ENCODE assay signal across 22 cellular contexts in the genomic region with DNA sequence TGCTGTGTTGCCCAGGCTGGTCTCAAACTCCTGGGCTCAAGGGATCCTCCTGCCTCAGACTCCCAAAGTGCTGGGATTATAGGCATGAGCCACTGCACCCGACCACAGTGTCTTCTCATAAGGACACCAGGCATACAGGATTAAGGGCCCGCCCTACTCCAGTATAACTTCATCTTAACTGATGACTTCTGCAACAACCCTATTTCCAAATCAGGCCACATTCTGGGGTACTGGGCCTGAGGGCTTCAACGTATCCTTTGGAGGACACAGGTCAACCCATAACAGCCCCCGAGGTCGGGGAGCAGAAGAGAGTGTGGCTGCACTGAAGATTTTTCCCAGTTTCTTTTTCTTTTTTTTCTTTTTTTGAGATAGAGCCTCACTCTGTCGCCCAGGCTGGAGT. TPM values are rescaled to one million over a fixed set of nuclear protein-coding genes. Genes with fewer than 3 reads are reported as not detected.
DNase-seq lines count a peak whose midpoint lies in the region; TF ChIP-seq lines count a peak whose summit lies in the region.
"Had no signal": no experiment of that assay in that cellular context is flagged by ENCODE, and none has a peak within 500 bp of the region (broad histone marks: within the 10 kb centered on the region; RNA-seq: fewer than 3 reads in every experiment).

No MANE protein-coding gene starts in this region.

- peak; percentile 2 for DNase-seq in stimulated activated CD4-positive, alpha-beta T cell treated with anti-CD3 and anti-CD28 coated beads, Interleukin-4, amount 100 ng/mL, for 24 hours
- DNase-seq in stimulated activated CD4-positive, alpha-beta T cell treated with anti-CD3 and anti-CD28 coated beads, Interleukin-12 subunit alpha, Interleukin-12 subunit beta, amount 100 ng/mL, for 4 hours, result no peak
- DNase-seq in colonic mucosa, result peak; percentile 4
- peak; percentile 49 for DNase-seq in osteocyte (ENCODE audit: extremely low spot score, unreplicated experiment)
- DNase-seq in spleen, result no peak
- DNase-seq in HEK293T (ENCODE audit: extremely low spot score), result no peak
- DNase-seq in effector memory CD4-positive, alpha-beta T cell, result no peak
- DNase-seq: ACHN, DMS79 treated with DMSO at 0.1 percent for 48 hours, HCEC 1CT, Kasumi-1, MG63, NCI-H1048, NCI-H1436, NCI-H1930, NCI-H226, NCI-H524 treated with DMSO at 0.1 percent for 48 hours, SHP77 treated with DMSO at 0.1 percent for 48 hours had no signal

- intact Hi-C loops in colonic mucosa (cut with DNase I), result no loop called here
- intact Hi-C loops in spleen (cut with DNase I; ENCODE audit: low total_unique reads), result no loop called here

- H3K9me3 Mint-ChIP-seq in osteocyte (ENCODE audit: unreplicated experiment), result no peaks in the 10 kb centered on the region
- H3K9me3 Mint-ChIP-seq: IgD-negative memory B cell had no signal

- H3K4me1 ChIP-seq in colonic mucosa (no peaks in the 10 kb centered on the region), spleen (peaks cover 6 to 46% (median 43%) of the 10 kb centered on the region in 6 donors)
- peaks cover 46% of the 10 kb centered on the region for H3K4me1 ChIP-seq in effector memory CD4-positive, alpha-beta T cell (ENCODE audit: control insufficient read depth, insufficient read depth, low read length, poor library complexity, severe bottlenecking)

- no peak for TF ChIP-seq POLR2A in spleen (IDR thresholded peaks at IDR 0.05)

- no peak overlapping the region for H3K4me3 Mint-ChIP-seq in osteocyte (ENCODE audit: unreplicated experiment)
- H3K4me3 Mint-ChIP-seq: IgD-negative memory B cell had no signal

- H3K4me3 ChIP-seq in colonic mucosa (no peak overlapping the region), spleen (no peak overlapping the region)
- no peak overlapping the region for H3K4me3 ChIP-seq in effector memory CD4-positive, alpha-beta T cell (ENCODE audit: insufficient read depth, low read depth, low read length, poor library complexity, severe bottlenecking)
- H3K4me3 ChIP-seq: MG63 had no signal

- no peak overlapping the region for H3K27ac Mint-ChIP-seq in osteocyte (ENCODE audit: unreplicated experiment)

- no peaks in the 10 kb centered on the region for H3K36me3 Mint-ChIP-seq in osteocyte (ENCODE audit: unreplicated experiment)
- H3K36me3 Mint-ChIP-seq: IgD-negative memory B cell had no signal

- H3K9me3 ChIP-seq in colonic mucosa (no peaks in the 10 kb centered on the region), spleen (no peaks in the 10 kb centered on the region)
- H3K9me3 ChIP-seq in effector memory CD4-positive, alpha-beta T cell (ENCODE audit: control insufficient read depth, low read length), result no peaks in the 10 kb centered on the region
- H3K9me3 ChIP-seq: MG63 had no signal

- no peak overlapping the region for H3K9ac ChIP-seq in colonic mucosa (ENCODE audit: low read depth in 2 of 2, low read length in 2 of 2)

- POLR2A ChIA-PET in HEK293T (lab: Yijun Ruan, JAX), result no interaction called here

- 84 to 95% (median 89%) methylated on average over 6 of the region's 6 CpGs for WGBS in spleen, 5 donors

- CTCF ChIA-PET in HEK293T (lab: Yijun Ruan, JAX), result no interaction called here

- H3K27me3 ChIP-seq in colonic mucosa (no peaks in the 10 kb centered on the region), spleen (replicated peaks in 1 of 7) (no peaks in the 10 kb centered on the region)
- no peaks in the 10 kb centered on the region for H3K27me3 ChIP-seq in effector memory CD4-positive, alpha-beta T cell (replicated peaks; ENCODE audit: control insufficient read depth, insufficient read depth, low read length, poor library complexity, severe bottlenecking)
- H3K27me3 ChIP-seq: MG63 had no signal

- no peaks in the 10 kb centered on the region for H3K4me1 Mint-ChIP-seq in osteocyte (ENCODE audit: unreplicated experiment)

- TF ChIP-seq CTCF in colonic mucosa (IDR thresholded peaks at IDR 0.05), result no peak
- no peak for TF ChIP-seq CTCF in osteocyte (IDR thresholded peaks at IDR 0.05)
- no peak for TF ChIP-seq CTCF in spleen (IDR thresholded peaks at IDR 0.05 in 8 of 11, conservative IDR thresholded peaks at IDR 0.05 in 3 of 11)

- peaks cover 9% of the 10 kb centered on the region for H3K27me3 Mint-ChIP-seq in osteocyte (ENCODE audit: unreplicated experiment)
- H3K27me3 Mint-ChIP-seq: IgD-negative memory B cell had no signal

- H3K36me3 ChIP-seq in colonic mucosa (no peaks in the 10 kb centered on the region), spleen (no peaks in the 10 kb centered on the region)
- no peaks in the 10 kb centered on the region for H3K36me3 ChIP-seq in effector memory CD4-positive, alpha-beta T cell (ENCODE audit: control insufficient read depth, insufficient read depth, low read length)
- H3K36me3 ChIP-seq: MG63 had no signal

- no peak overlapping the region for H3K27ac ChIP-seq in colonic mucosa
- no peak overlapping the region for H3K27ac ChIP-seq in spleen
- no peak overlapping the region for H3K27ac ChIP-seq in effector memory CD4-positive, alpha-beta T cell (ENCODE audit: insufficient read depth, low read length, poor library complexity, severe bottlenecking)
- H3K27ac ChIP-seq: C4-2B had no signal

TF ChIP-seq in HEK293T, 16 proteins besides CTCF, POLR2A, EP300 and RAD21:
- no peak for TF ChIP-seq LEF1 (IDR thresholded peaks at IDR 0.05; ENCODE audit: borderline replicate concordance)
- no peak for TF ChIP-seq FOXM1 (IDR thresholded peaks at IDR 0.05; ENCODE audit: borderline replicate concordance)
- no peak for TF ChIP-seq FOXK2 (IDR thresholded peaks at IDR 0.05)
- no peak for TF ChIP-seq L3MBTL2 (conservative IDR thresholded peaks at IDR 0.05)
- TF ChIP-seq SUZ12 (IDR thresholded peaks at IDR 0.05), result no peak
- no peak for TF ChIP-seq BHLHE40 (IDR thresholded peaks at IDR 0.05; ENCODE audit: borderline replicate concordance)
- no peak for TF ChIP-seq TARDBP (IDR thresholded peaks at IDR 0.05)
- no peak for TF ChIP-seq HDGF (IDR thresholded peaks at IDR 0.05; ENCODE audit: borderline replicate concordance)
- no peak for TF ChIP-seq CTBP1 (IDR thresholded peaks at IDR 0.05; ENCODE audit: borderline replicate concordance)
- no peak for TF ChIP-seq FOXA1 (IDR thresholded peaks at IDR 0.05)
- no peak for TF ChIP-seq PKNOX1 (IDR thresholded peaks at IDR 0.05)
- TF ChIP-seq ELF4 (IDR thresholded peaks at IDR 0.05), result no peak
- TF ChIP-seq ZNF384 (IDR thresholded peaks at IDR 0.05), result no peak
- no peak for TF ChIP-seq SP1 (IDR thresholded peaks at IDR 0.05)
- TF ChIP-seq NFRKB (IDR thresholded peaks at IDR 0.05), result no peak
- no peak for TF ChIP-seq ARNT (IDR thresholded peaks at IDR 0.05)

RNA-seq across cellular contexts. Expression of gene SUN5, which starts 39.7 kb away (rescaled TPM):
- not detected for total RNA-seq in colonic mucosa
- not detected in 2 replicates for total RNA-seq in osteocyte
- total RNA-seq in spleen, result not detected
- not detected for polyA plus RNA-seq in spleen
- total RNA-seq: G401, RPMI7951 had no signal
- polyA plus RNA-seq: IgD-negative memory B cell had no signal

RNA-seq across cellular contexts. Expression of gene BPIFB2, which starts 42.9 kb away (rescaled TPM):
- under 1 TPM in 1 of 2 donors, not detected in 1; 0.35 TPM for total RNA-seq in colonic mucosa
- not detected in 2 replicates for total RNA-seq in osteocyte
- total RNA-seq in spleen, result not detected
- polyA plus RNA-seq in spleen, result not detected
- total RNA-seq: G401, RPMI7951 had no signal
- polyA plus RNA-seq: IgD-negative memory B cell had no signal

Comparison
In these comparisons a context has a peak if more than half of its experiments do, and no peak if none do; other contexts are left out.
1. DNase-seq: peak in stimulated activated CD4-positive, alpha-beta T cell treated with anti-CD3 and anti-CD28 coated beads, Interleukin-4, amount 100 ng/mL, for 24 hours (single experiment), colonic mucosa (single experiment) and osteocyte (single experiment); none in stimulated activated CD4-positive, alpha-beta T cell treated with anti-CD3 and anti-CD28 coated beads, Interleukin-12 subunit alpha, Interleukin-12 subunit beta, amount 100 ng/mL, for 4 hours (single experiment), spleen (single experiment), HEK293T (single experiment) and effector memory CD4-positive, alpha-beta T cell (0 of 3).